Comparison of ENCODE assay signal across 2 cellular contexts in the genomic region with DNA sequence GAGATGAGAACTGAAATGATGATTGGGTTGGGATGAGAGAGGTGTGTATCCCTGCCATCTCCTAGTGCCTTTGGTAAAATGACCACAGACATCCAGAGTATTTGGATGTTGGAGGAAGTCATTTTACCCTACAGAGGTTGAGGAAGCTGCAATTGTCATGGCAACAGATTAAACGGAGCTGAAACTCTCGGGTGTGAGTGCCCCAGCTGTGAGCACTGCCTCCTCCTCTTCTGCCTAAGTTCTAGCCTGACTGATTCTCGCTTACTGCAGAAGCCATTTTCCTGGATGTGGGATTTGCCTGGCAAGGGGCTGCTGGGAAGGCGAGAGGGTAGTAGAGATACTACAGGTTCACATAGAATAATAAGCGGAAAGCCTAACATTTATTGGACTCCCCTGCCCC.
TF ChIP-seq lines count a peak whose summit lies in the region.

No MANE protein-coding gene starts in this region.

TF ChIP-seq in IMR-90, 13 proteins besides CTCF, POLR2A, EP300 and RAD21:
- no peak for TF ChIP-seq CHD1 (IDR thresholded peaks at IDR 0.05; ENCODE audit: low read depth, low read length)
- TF ChIP-seq RCOR1 (IDR thresholded peaks at IDR 0.05; ENCODE audit: insufficient replicate concordance, low read length) = no peak
- TF ChIP-seq, protein P1, sequence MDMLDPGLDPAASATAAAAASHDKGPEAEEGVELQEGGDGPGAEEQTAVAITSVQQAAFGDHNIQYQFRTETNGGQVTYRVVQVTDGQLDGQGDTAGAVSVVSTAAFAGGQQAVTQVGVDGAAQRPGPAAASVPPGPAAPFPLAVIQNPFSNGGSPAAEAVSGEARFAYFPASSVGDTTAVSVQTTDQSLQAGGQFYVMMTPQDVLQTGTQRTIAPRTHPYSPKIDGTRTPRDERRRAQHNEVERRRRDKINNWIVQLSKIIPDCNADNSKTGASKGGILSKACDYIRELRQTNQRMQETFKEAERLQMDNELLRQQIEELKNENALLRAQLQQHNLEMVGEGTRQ (IDR thresholded peaks at IDR 0.05; ENCODE audit: low read depth, low read length) = no peak
- no peak for TF ChIP-seq MXI1 (IDR thresholded peaks at IDR 0.05; ENCODE audit: borderline replicate concordance, low read depth, low read length)
- TF ChIP-seq MAZ (IDR thresholded peaks at IDR 0.05; ENCODE audit: borderline replicate concordance, low read depth, low read length) = no peak
- no peak for TF ChIP-seq NFE2L2 (IDR thresholded peaks at IDR 0.05; ENCODE audit: low read depth, low read length)
- no peak for TF ChIP-seq MAFK (IDR thresholded peaks at IDR 0.05; ENCODE audit: low read depth, low read length)
- TF ChIP-seq SMC3 (IDR thresholded peaks at IDR 0.05; ENCODE audit: low read depth, low read length) = no peak
- TF ChIP-seq FOS (IDR thresholded peaks at IDR 0.05; ENCODE audit: low read depth, low read length) = no peak
- TF ChIP-seq, protein P2, sequence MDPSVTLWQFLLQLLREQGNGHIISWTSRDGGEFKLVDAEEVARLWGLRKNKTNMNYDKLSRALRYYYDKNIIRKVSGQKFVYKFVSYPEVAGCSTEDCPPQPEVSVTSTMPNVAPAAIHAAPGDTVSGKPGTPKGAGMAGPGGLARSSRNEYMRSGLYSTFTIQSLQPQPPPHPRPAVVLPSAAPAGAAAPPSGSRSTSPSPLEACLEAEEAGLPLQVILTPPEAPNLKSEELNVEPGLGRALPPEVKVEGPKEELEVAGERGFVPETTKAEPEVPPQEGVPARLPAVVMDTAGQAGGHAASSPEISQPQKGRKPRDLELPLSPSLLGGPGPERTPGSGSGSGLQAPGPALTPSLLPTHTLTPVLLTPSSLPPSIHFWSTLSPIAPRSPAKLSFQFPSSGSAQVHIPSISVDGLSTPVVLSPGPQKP (IDR thresholded peaks at IDR 0.05; ENCODE audit: borderline replicate concordance, low read depth, low read length) = no peak
- no peak for TF ChIP-seq CEBPB (IDR thresholded peaks at IDR 0.05; ENCODE audit: low read depth, low read length)
- TF ChIP-seq RFX5 (IDR thresholded peaks at IDR 0.05; ENCODE audit: low read depth, low read length) = no peak
- no peak for TF ChIP-seq BHLHE40 (IDR thresholded peaks at IDR 0.05; ENCODE audit: low read depth, low read length)

TF ChIP-seq in WTC11, 78 proteins besides CTCF, POLR2A, EP300 and RAD21:
- TF ChIP-seq, protein P3, sequence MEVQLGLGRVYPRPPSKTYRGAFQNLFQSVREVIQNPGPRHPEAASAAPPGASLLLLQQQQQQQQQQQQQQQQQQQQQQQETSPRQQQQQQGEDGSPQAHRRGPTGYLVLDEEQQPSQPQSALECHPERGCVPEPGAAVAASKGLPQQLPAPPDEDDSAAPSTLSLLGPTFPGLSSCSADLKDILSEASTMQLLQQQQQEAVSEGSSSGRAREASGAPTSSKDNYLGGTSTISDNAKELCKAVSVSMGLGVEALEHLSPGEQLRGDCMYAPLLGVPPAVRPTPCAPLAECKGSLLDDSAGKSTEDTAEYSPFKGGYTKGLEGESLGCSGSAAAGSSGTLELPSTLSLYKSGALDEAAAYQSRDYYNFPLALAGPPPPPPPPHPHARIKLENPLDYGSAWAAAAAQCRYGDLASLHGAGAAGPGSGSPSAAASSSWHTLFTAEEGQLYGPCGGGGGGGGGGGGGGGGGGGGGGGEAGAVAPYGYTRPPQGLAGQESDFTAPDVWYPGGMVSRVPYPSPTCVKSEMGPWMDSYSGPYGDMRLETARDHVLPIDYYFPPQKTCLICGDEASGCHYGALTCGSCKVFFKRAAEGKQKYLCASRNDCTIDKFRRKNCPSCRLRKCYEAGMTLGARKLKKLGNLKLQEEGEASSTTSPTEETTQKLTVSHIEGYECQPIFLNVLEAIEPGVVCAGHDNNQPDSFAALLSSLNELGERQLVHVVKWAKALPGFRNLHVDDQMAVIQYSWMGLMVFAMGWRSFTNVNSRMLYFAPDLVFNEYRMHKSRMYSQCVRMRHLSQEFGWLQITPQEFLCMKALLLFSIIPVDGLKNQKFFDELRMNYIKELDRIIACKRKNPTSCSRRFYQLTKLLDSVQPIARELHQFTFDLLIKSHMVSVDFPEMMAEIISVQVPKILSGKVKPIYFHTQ (CRISPR knock-in tag; IDR thresholded peaks at IDR 0.05) = no peak
- TF ChIP-seq, protein P4, sequence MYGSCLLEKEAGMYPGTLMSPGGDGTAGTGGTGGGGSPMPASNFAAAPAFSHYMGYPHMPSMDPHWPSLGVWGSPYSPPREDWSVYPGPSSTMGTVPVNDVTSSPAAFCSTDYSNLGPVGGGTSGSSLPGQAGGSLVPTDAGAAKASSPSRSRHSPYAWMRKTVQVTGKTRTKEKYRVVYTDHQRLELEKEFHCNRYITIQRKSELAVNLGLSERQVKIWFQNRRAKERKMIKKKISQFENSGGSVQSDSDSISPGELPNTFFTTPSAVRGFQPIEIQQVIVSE (CRISPR knock-in tag; IDR thresholded peaks at IDR 0.05; ENCODE audit: borderline replicate concordance) = no peak
- TF ChIP-seq ZNF423 (CRISPR knock-in tag; IDR thresholded peaks at IDR 0.05) (no peak), SP1 (CRISPR knock-in tag; conservative IDR thresholded peaks at IDR 0.05) (no peak), ZNF396 (CRISPR knock-in tag; IDR thresholded peaks at IDR 0.05; ENCODE audit: borderline replicate concordance) (no peak), PRRX2 (CRISPR knock-in tag; IDR thresholded peaks at IDR 0.05) (no peak), SOX15 (CRISPR knock-in tag; IDR thresholded peaks at IDR 0.05) (no peak), RELA (CRISPR knock-in tag; IDR thresholded peaks at IDR 0.05; ENCODE audit: borderline replicate concordance) (no peak), NR1H2 (CRISPR knock-in tag; IDR thresholded peaks at IDR 0.05) (no peak), TEAD4 (CRISPR knock-in tag; IDR thresholded peaks at IDR 0.05) (no peak), ELF4 (CRISPR knock-in tag; IDR thresholded peaks at IDR 0.05; ENCODE audit: low read depth) (no peak), TCF7 (CRISPR knock-in tag; IDR thresholded peaks at IDR 0.05; ENCODE audit: low read depth) (no peak), FOXP1 (CRISPR knock-in tag; IDR thresholded peaks at IDR 0.05; ENCODE audit: borderline replicate concordance) (no peak), GTF2I (CRISPR knock-in tag; conservative IDR thresholded peaks at IDR 0.05) (no peak), CBFB (CRISPR knock-in tag; IDR thresholded peaks at IDR 0.05; ENCODE audit: low read depth) (no peak)
- TF ChIP-seq, protein P5, sequence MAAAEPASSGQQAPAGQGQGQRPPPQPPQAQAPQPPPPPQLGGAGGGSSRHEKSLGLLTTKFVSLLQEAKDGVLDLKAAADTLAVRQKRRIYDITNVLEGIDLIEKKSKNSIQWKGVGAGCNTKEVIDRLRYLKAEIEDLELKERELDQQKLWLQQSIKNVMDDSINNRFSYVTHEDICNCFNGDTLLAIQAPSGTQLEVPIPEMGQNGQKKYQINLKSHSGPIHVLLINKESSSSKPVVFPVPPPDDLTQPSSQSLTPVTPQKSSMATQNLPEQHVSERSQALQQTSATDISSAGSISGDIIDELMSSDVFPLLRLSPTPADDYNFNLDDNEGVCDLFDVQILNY (CRISPR knock-in tag; IDR thresholded peaks at IDR 0.05) = no peak
- TF ChIP-seq, protein P6, sequence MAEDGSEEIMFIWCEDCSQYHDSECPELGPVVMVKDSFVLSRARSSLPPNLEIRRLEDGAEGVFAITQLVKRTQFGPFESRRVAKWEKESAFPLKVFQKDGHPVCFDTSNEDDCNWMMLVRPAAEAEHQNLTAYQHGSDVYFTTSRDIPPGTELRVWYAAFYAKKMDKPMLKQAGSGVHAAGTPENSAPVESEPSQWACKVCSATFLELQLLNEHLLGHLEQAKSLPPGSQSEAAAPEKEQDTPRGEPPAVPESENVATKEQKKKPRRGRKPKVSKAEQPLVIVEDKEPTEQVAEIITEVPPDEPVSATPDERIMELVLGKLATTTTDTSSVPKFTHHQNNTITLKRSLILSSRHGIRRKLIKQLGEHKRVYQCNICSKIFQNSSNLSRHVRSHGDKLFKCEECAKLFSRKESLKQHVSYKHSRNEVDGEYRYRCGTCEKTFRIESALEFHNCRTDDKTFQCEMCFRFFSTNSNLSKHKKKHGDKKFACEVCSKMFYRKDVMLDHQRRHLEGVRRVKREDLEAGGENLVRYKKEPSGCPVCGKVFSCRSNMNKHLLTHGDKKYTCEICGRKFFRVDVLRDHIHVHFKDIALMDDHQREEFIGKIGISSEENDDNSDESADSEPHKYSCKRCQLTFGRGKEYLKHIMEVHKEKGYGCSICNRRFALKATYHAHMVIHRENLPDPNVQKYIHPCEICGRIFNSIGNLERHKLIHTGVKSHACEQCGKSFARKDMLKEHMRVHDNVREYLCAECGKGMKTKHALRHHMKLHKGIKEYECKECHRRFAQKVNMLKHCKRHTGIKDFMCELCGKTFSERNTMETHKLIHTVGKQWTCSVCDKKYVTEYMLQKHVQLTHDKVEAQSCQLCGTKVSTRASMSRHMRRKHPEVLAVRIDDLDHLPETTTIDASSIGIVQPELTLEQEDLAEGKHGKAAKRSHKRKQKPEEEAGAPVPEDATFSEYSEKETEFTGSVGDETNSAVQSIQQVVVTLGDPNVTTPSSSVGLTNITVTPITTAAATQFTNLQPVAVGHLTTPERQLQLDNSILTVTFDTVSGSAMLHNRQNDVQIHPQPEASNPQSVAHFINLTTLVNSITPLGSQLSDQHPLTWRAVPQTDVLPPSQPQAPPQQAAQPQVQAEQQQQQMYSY (CRISPR knock-in tag; IDR thresholded peaks at IDR 0.05) = no peak
- TF ChIP-seq, protein P7, sequence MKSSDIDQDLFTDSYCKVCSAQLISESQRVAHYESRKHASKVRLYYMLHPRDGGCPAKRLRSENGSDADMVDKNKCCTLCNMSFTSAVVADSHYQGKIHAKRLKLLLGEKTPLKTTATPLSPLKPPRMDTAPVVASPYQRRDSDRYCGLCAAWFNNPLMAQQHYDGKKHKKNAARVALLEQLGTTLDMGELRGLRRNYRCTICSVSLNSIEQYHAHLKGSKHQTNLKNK (CRISPR knock-in tag; IDR thresholded peaks at IDR 0.05) = no peak
- TF ChIP-seq, protein P8, sequence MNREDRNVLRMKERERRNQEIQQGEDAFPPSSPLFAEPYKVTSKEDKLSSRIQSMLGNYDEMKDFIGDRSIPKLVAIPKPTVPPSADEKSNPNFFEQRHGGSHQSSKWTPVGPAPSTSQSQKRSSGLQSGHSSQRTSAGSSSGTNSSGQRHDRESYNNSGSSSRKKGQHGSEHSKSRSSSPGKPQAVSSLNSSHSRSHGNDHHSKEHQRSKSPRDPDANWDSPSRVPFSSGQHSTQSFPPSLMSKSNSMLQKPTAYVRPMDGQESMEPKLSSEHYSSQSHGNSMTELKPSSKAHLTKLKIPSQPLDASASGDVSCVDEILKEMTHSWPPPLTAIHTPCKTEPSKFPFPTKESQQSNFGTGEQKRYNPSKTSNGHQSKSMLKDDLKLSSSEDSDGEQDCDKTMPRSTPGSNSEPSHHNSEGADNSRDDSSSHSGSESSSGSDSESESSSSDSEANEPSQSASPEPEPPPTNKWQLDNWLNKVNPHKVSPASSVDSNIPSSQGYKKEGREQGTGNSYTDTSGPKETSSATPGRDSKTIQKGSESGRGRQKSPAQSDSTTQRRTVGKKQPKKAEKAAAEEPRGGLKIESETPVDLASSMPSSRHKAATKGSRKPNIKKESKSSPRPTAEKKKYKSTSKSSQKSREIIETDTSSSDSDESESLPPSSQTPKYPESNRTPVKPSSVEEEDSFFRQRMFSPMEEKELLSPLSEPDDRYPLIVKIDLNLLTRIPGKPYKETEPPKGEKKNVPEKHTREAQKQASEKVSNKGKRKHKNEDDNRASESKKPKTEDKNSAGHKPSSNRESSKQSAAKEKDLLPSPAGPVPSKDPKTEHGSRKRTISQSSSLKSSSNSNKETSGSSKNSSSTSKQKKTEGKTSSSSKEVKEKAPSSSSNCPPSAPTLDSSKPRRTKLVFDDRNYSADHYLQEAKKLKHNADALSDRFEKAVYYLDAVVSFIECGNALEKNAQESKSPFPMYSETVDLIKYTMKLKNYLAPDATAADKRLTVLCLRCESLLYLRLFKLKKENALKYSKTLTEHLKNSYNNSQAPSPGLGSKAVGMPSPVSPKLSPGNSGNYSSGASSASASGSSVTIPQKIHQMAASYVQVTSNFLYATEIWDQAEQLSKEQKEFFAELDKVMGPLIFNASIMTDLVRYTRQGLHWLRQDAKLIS (CRISPR knock-in tag; IDR thresholded peaks at IDR 0.05; ENCODE audit: borderline replicate concordance) = no peak
- TF ChIP-seq, protein P9, sequence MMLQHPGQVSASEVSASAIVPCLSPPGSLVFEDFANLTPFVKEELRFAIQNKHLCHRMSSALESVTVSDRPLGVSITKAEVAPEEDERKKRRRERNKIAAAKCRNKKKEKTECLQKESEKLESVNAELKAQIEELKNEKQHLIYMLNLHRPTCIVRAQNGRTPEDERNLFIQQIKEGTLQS (CRISPR knock-in tag; conservative IDR thresholded peaks at IDR 0.05) = no peak
